ENCODE assay signal across 8 cellular contexts in genomic region chr17:915416-916201, GRCh38.
DNase-seq lines count a peak whose midpoint lies in the region; ATAC-seq and TF ChIP-seq lines count a peak whose summit lies in the region.

No MANE protein-coding gene starts in this region.

- peak overlapping the region; percentile 99 for H3K27ac Mint-ChIP-seq in WTC11

- no peaks in the 10 kb centered on the region for H3K4me1 ChIP-seq in right cardiac atrium (ENCODE audit: control insufficient read depth, insufficient read depth, low read length)
- H3K4me1 ChIP-seq in stomach = peaks cover 3 to 29% (median 10%) of the 10 kb centered on the region in 4 donors
- peaks cover 38% of the 10 kb centered on the region for H3K4me1 ChIP-seq in GM23248 (ENCODE audit: insufficient read depth)

- H3K79me2 ChIP-seq in GM23248 (ENCODE audit: insufficient read depth) = peaks cover 86% of the 10 kb centered on the region

- in situ Hi-C loops in GM23248 (cut with MboI) (no loop called here), GM13977 (cut with MboI; ENCODE audit: low pct_unique_long_range_greater_than_20kb, low sequenced_read_pairs, unreplicated experiment) (no loop called here)

- POLR2A ChIA-PET in WTC11 (lab: Charles Lee) = interaction anchor here (0.6 to 1.2 kb wide), 4 partner anchors 11 to 122 kb away, joined by 3 to 4 read pairs (median 3); no protein-coding TSS in a partner anchor

- CTCF ChIA-PET in WTC11 (lab: Charles Lee) = interaction anchor here (0.9 to 2.8 kb wide), 5 partner anchors 36 to 690 kb away, joined by 3 to 12 read pairs (median 4); no protein-coding TSS in a partner anchor

- no peak overlapping the region for H2AFZ ChIP-seq in GM23248

- 25% methylated on average over 11 of the region's 11 CpGs for WGBS in right cardiac atrium
- 44 to 55% (median 48%) methylated on average over 11 of the region's 11 CpGs for WGBS in stomach, 5 donors
- 70 to 74% methylated on average over 11 of the region's 11 CpGs for WGBS in GM23248 (ENCODE audit: low coverage in 1 of 2, low lambda C conversion rate in 2 of 2, missing lambda C conversion rate in 2 of 2), 2 experiments

- H3K9me3 ChIP-seq in right cardiac atrium (ENCODE audit: control insufficient read depth, low read length) (no peaks in the 10 kb centered on the region), stomach (no peaks in the 10 kb centered on the region), GM23248 (ENCODE audit: low read depth) (no peaks in the 10 kb centered on the region)

- TF ChIP-seq POLR2A in stomach (IDR thresholded peaks at IDR 0.05) = no peak

- H3K36me3 Mint-ChIP-seq in WTC11 = peaks cover 2% of the 10 kb centered on the region; the same call in 1 of the 2 replicates

- H3K27me3 ChIP-seq in right cardiac atrium (ENCODE audit: control insufficient read depth, insufficient read depth) = no peaks in the 10 kb centered on the region
- H3K27me3 ChIP-seq in stomach = no peaks in the 10 kb centered on the region
- no peaks in the 10 kb centered on the region for H3K27me3 ChIP-seq in GM23248 (replicated peaks; ENCODE audit: insufficient read depth)

- H3K4me3 ChIP-seq in right cardiac atrium (ENCODE audit: low read length) (no peak overlapping the region), stomach (no peak overlapping the region), GM23248 (no peak overlapping the region)

- H3K27me3 Mint-ChIP-seq in WTC11 (ENCODE audit: low read depth) = no peaks in the 10 kb centered on the region

- H3K27ac ChIP-seq in right cardiac atrium (ENCODE audit: low read length) (peak overlapping the region; percentile 21), stomach (peak overlapping the region in 4 of 5 donors; percentile 6 to 71 (median 57)), GM23248 (no peak overlapping the region)

- no peaks in the 10 kb centered on the region for H4K20me1 ChIP-seq in GM23248 (ENCODE audit: insufficient read depth)

- intact Hi-C loops in right cardiac atrium (cut with DNase I) (no loop called here), stomach (cut with DNase I; ENCODE audit: low total_unique reads) (no loop called here)

- H3K4me3 Mint-ChIP-seq in WTC11 = no peak overlapping the region

- peak; percentile 61 for DNase-seq in NCI-H1092 treated with DMSO at 0.1 percent for 48 hours (lab: John Stamatoyannopoulos, UW)
- no peak for DNase-seq in WTC11 (ENCODE audit: low spot score)
- DNase-seq in right cardiac atrium = peak; percentile 65 to 82 (median 77)
- no peak for DNase-seq in stomach
- no peak for DNase-seq in GM23248
- no peak for DNase-seq in amniotic stem cell (lab: John Stamatoyannopoulos, UW)
- DNase-seq in GM13977 (ENCODE audit: low spot score) = no peak

- H3K36me3 ChIP-seq in stomach = no peaks in the 10 kb centered on the region
- H3K36me3 ChIP-seq in GM23248 (ENCODE audit: low read depth) = no peaks in the 10 kb centered on the region

- peaks cover 30% of the 10 kb centered on the region for H3F3A ChIP-seq in GM23248 (ENCODE audit: insufficient read depth)

- no peaks in the 10 kb centered on the region for H3K9me3 Mint-ChIP-seq in WTC11

- TF ChIP-seq CTCF in WTC11 (IDR thresholded peaks at IDR 0.05) (no peak), stomach (IDR thresholded peaks at IDR 0.05) (no peak), GM13977 (IDR thresholded peaks at IDR 0.05; ENCODE audit: extremely low read depth, insufficient read depth, missing control alignments) (no peak)

- ATAC-seq in WTC11 (peak; percentile 15; the same call in 1 of the 2 replicates), right cardiac atrium (peak; percentile 55 to 82), HG03378 (IDR thresholded peaks at IDR 0.05; ENCODE audit: unreplicated experiment) (no peak)

- H3K9me2 ChIP-seq in GM23248 (ENCODE audit: insufficient read depth) = no peaks in the 10 kb centered on the region

- H3K4me2 ChIP-seq in GM23248 (ENCODE audit: unreplicated experiment) = no peak overlapping the region

- no peak for TF ChIP-seq EP300 in stomach (IDR thresholded peaks at IDR 0.05)

- peaks cover 79% of the 10 kb centered on the region for H3K4me1 Mint-ChIP-seq in WTC11

- no peak overlapping the region for H3K9ac ChIP-seq in GM23248

TF ChIP-seq in WTC11, 78 proteins besides CTCF, POLR2A, EP300 and RAD21:
- TF ChIP-seq SMAD3 (CRISPR knock-in tag; IDR thresholded peaks at IDR 0.05; ENCODE audit: borderline replicate concordance) = no peak
- TF ChIP-seq NFYB (CRISPR knock-in tag; conservative IDR thresholded peaks at IDR 0.05; ENCODE audit: low read depth) = no peak
TF ChIP-seq in WTC11: peak in this region for 0.

Comparison
In these comparisons a context has a peak if more than half of its experiments do, and no peak if none do; other contexts are left out.
1. DNase-seq: peak in NCI-H1092 treated with DMSO at 0.1 percent for 48 hours (single experiment) and right cardiac atrium (3 of 3); none in WTC11 (single experiment), stomach (single experiment), GM23248 (single experiment), amniotic stem cell (single experiment) and GM13977 (single experiment).